ENCODE assay signal across 8 cellular contexts in genomic region chr1:1891349-1892078, GRCh38. TPM values are rescaled to one million over a fixed set of nuclear protein-coding genes. Genes with fewer than 3 reads are reported as not detected.
A peak's percentile ranks its signal among the peaks of the same experiment; 100 is the strongest.
DNase-seq lines count a peak whose midpoint lies in the region; ATAC-seq and TF ChIP-seq lines count a peak whose summit lies in the region.

No MANE protein-coding gene starts in this region.

- H3K9me3 ChIP-seq in ascending aorta (no peaks in the 10 kb centered on the region), gastrocnemius medialis (no peaks in the 10 kb centered on the region)

- H3K79me2 ChIP-seq in KMS-11 (ENCODE audit: insufficient read depth, low read depth), result peaks cover 47% of the 10 kb centered on the region

- peak overlapping the region; percentile 20 for H3K4me3 ChIP-seq in KMS-11 (IDR thresholded peaks at IDR 0.05; ENCODE audit: insufficient read depth, low read depth, low read length)
- peak overlapping the region; percentile 83 to 95 for H3K4me3 ChIP-seq in ascending aorta
- peak overlapping the region; percentile 69 to 82 (median 76) for H3K4me3 ChIP-seq in gastrocnemius medialis

- H3K27me3 ChIP-seq in KMS-11 (ENCODE audit: insufficient read depth, low read depth) (no peaks in the 10 kb centered on the region), ascending aorta (no peaks in the 10 kb centered on the region), gastrocnemius medialis (no peaks in the 10 kb centered on the region)

- ATAC-seq in gastrocnemius medialis, result peak; percentile 35 to 74

- H3K4me1 ChIP-seq in KMS-11 (ENCODE audit: low read depth, poor library complexity, severe bottlenecking) (peaks cover 74% of the 10 kb centered on the region), ascending aorta (peaks cover 0 to 45% of the 10 kb centered on the region in 2 donors), gastrocnemius medialis (peaks cover 49 to 58% of the 10 kb centered on the region in 2 donors)

- H3K36me3 ChIP-seq in KMS-11 (ENCODE audit: insufficient read depth) (no peaks in the 10 kb centered on the region), ascending aorta (no peaks in the 10 kb centered on the region), gastrocnemius medialis (no peaks in the 10 kb centered on the region)

- peak overlapping the region; percentile 88 for H3K4me2 ChIP-seq in KMS-11

- H3K9ac ChIP-seq in KMS-11, result peak overlapping the region; percentile 92

- TF ChIP-seq CTCF in KMS-11 (conservative IDR thresholded peaks at IDR 0.05; ENCODE audit: low read depth, low read length), result no peak
- TF ChIP-seq CTCF in ascending aorta (IDR thresholded peaks at IDR 0.05), result no peak
- TF ChIP-seq CTCF in gastrocnemius medialis (IDR thresholded peaks at IDR 0.05 in 4 of 5, conservative IDR thresholded peaks at IDR 0.05 in 1 of 5), result no peak

- in situ Hi-C loops in gastrocnemius medialis (cut with MboI; ENCODE audit: low sequenced_read_pairs in 4 of 4), result loop anchor here in 1 of 4 donors (25.0 kb wide), 1 partner anchor 129 kb away; no protein-coding TSS in a partner anchor

- H3K27ac ChIP-seq in KMS-11, result peak overlapping the region; percentile 58
- peak overlapping the region; percentile 93 to 94 for H3K27ac ChIP-seq in ascending aorta
- H3K27ac ChIP-seq in gastrocnemius medialis, result peak overlapping the region; percentile 87 to 97 (median 96)

- peaks cover 30% of the 10 kb centered on the region for H4K20me1 ChIP-seq in KMS-11 (ENCODE audit: insufficient read depth)

- peak overlapping the region; percentile 47; the same call in 1 of the 2 replicates for H2AFZ ChIP-seq in KMS-11 (ENCODE audit: low read depth)

- TF ChIP-seq POLR2A in gastrocnemius medialis (IDR thresholded peaks at IDR 0.05), result no peak

- intact Hi-C loops in ascending aorta (cut with DNase I) (loop anchor here (1.0 to 2.0 kb wide), 4 partner anchors 18 to 113 kb away; partner anchors contain the start of gene NADK), gastrocnemius medialis (cut with DNase I; ENCODE audit: low total_unique reads) (loop anchor here (1.0 to 5.0 kb wide), 3 partner anchors 18 to 113 kb away; partner anchors contain the start of gene NADK)

- DNase-seq in AML-193 (lab: John Stamatoyannopoulos, UW) (peak; percentile 17 to 21), GM19238 (ENCODE audit: insufficient read length, low spot score) (peak; percentile 55), SW480 (ENCODE audit: low spot score) (peak; percentile 63), ascending aorta (ENCODE audit: low spot score in 2 of 2) (peak in 1 of 2 donors; percentile 86), hypothalamus (lab: John Stamatoyannopoulos, UW) (peak in 46 of 51 donors; percentile 36 to 92 (median 74)), gastrocnemius medialis (peak; percentile 40 to 80), NCI-H524 treated with DMSO at 0.1 percent for 48 hours (lab: John Stamatoyannopoulos, UW) (no peak)

RNA-seq across cellular contexts. Expression of gene GNB1, which starts 0.6 kb away (rescaled TPM):
- 170 TPM for total RNA-seq in ascending aorta
- 10 to 100 TPM; 29.9 to 44.1 (median 37.2) TPM for total RNA-seq in gastrocnemius medialis

RNA-seq across cellular contexts. Expression of gene CALML6, which starts 23.5 kb away (rescaled TPM):
- total RNA-seq in ascending aorta (not detected), gastrocnemius medialis (1 to 10 TPM in 2 of 4 donors, not detected in 2; 4.8 to 7.0 TPM)

RNA-seq across cellular contexts. Expression of gene TMEM52, which starts 27.6 kb away (rescaled TPM):
- not detected for total RNA-seq in ascending aorta
- 100 to 1,000 TPM in 1 of 4 donors, 10 to 100 TPM in 3; 43.3 to 155 (median 67.2) TPM for total RNA-seq in gastrocnemius medialis

Comparison
In these comparisons a context has a peak if more than half of its experiments do, and no peak if none do; other contexts are left out.
1. H3K4me3 ChIP-seq: peak in every context shown above with its lines; median percentile 89 in ascending aorta; 76 in gastrocnemius medialis; 20 in KMS-11.
2. RNA of gene TMEM52, which starts 27.6 kb away (total RNA-seq): 43.3 to 155 TPM in gastrocnemius medialis; not detected in ascending aorta (single experiment); every median in the first group is over 10 times any median in the second.
3. Peak in every context shown above with its lines, with median percentiles within 50 percentile points of each other: H3K27ac ChIP-seq.